8 cellular contexts compared by ENCODE assay signal in genomic region chr7:6589829-6590644, GRCh38. TPM values are rescaled to one million over a fixed set of nuclear protein-coding genes. Genes with fewer than 3 reads are reported as not detected.
DNase-seq lines count a peak whose midpoint lies in the region; ATAC-seq and FAIRE-seq lines count a peak whose summit lies in the region.

Gene INTS15 (plus strand): TSS chr7:6590021. CDS start chr7:6590284, 263 bp downstream.

- no peak within 1 kb of the TSS; the same call in 1 of the 2 replicates for H3K27ac ChIP-seq in SJCRH30

- in situ Hi-C loops in G401 (cut with HindIII; ENCODE audit: low sequenced_read_pairs) = no loop called here

- H3K27me3 ChIP-seq in SJCRH30 = no peaks in the 10 kb centered on the region

- ATAC-seq in GM21737 (IDR thresholded peaks at IDR 0.05; ENCODE audit: unreplicated experiment) = peak; percentile 83

- no peak for FAIRE-seq in frontal cortex (lab: Jason Lieb, UNC)

- no peaks in the 10 kb centered on the region for H3K9me3 ChIP-seq in SJCRH30 (replicated peaks)

- DNase-seq in G401 (ENCODE audit: low spot score) (peak; percentile 62), KG1 (lab: John Stamatoyannopoulos, UW) (peak; percentile 65), SJCRH30 (peak; percentile 69 to 85), frontal cortex (ENCODE audit: low spot score in 2 of 2) (peak; percentile 89 to 91), nucleus accumbens (lab: John Stamatoyannopoulos, UW) (peak in 46 of 56 donors; percentile 26 to 84 (median 68)), superior temporal gyrus (ENCODE audit: extremely low spot score) (peak; percentile 74)
- DNase-seq in activated gamma-delta T cell treated with anti-CD3 and anti-CD28 coated beads, Interleukin-2, amount 50 U/mL, for 16 hours (ENCODE audit: low read depth) = peak; percentile 72

- peak within 1 kb of the TSS; percentile 82 for H3K4me3 ChIP-seq in SJCRH30

- H3K4me1 ChIP-seq in SJCRH30 = 0 out of 2 replicates have a peak, but pooled peaks cover 2% of the 10 kb centered on the region

- H3K36me3 ChIP-seq in SJCRH30 = peaks cover 25% of the 10 kb centered on the region

RNA-seq across cellular contexts. Expression of gene INTS15, which starts in this region (rescaled TPM):
- 24.5 and 33.1 TPM in 2 replicates for total RNA-seq in G401 (2014; rRNA removed; shearing (Covaris generic))
- total RNA-seq in SJCRH30 (2014; rRNA removed; shearing (Covaris generic)) = 16.4 and 18.8 TPM in 2 replicates
- 22.4 TPM for total RNA-seq in frontal cortex
